ENCODE assay signal across 16 cellular contexts in genomic region chr13:27024062-27024461, GRCh38.
DNase-seq lines count a peak whose midpoint lies in the region; ATAC-seq, FAIRE-seq and TF ChIP-seq lines count a peak whose summit lies in the region.
"Had no signal": no experiment of that assay in that cellular context is flagged by ENCODE, and none has a peak within 500 bp of the region (broad histone marks: within the 10 kb centered on the region; RNA-seq: fewer than 3 reads in every experiment).

No MANE protein-coding gene starts in this region.

- no peak overlapping the region for H3K4me2 ChIP-seq in K562 (ENCODE audit: insufficient read depth, low read length)

- H3K79me2 ChIP-seq in K562 (ENCODE audit: control insufficient read depth, insufficient read depth, low read length): no peaks in the 10 kb centered on the region

- POLR2A ChIA-PET in K562 (lab: Yijun Ruan, JAX): interaction anchor here (0.5 kb wide), 1 partner anchor 16 kb away, joined by 3 read pairs; no protein-coding TSS in a partner anchor

- H3K9me3 ChIP-seq in K562 (replicated peaks; ENCODE audit: control insufficient read depth, insufficient read depth, low read depth, low read length): no peaks in the 10 kb centered on the region
- H3K9me3 ChIP-seq in heart left ventricle: no peaks in the 10 kb centered on the region

- no peak for TF ChIP-seq POLR2A in K562 (conservative IDR thresholded peaks at IDR 0.05)
- no peak for TF ChIP-seq POLR2A in heart left ventricle (IDR thresholded peaks at IDR 0.05)

- no peak for FAIRE-seq in K562 (lab: Jason Lieb, UNC)
- FAIRE-seq: G401.6 had no signal

- H3K27me3 ChIP-seq in K562 (ENCODE audit: control insufficient read depth in 2 of 2, insufficient read depth in 2 of 2, low read length in 2 of 2): peaks cover 2 to 12% of the 10 kb centered on the region in 2 experiments
- H3K27me3 ChIP-seq in heart left ventricle: peaks cover 0 to 12% (median 0%) of the 10 kb centered on the region in 9 donors

- TF ChIP-seq CTCF in K562 (IDR thresholded peaks at IDR 0.05 in 2 of 3, conservative IDR thresholded peaks at IDR 0.05 in 1 of 3; ENCODE audit: insufficient read depth in 2 of 3, low read depth in 1 of 3, low read length in 3 of 3) (no peak), heart left ventricle (IDR thresholded peaks at IDR 0.05) (no peak)

- no peak for TF ChIP-seq EP300 in K562 (IDR thresholded peaks at IDR 0.05; ENCODE audit: low read length)

- H3K9me1 ChIP-seq in K562 (ENCODE audit: control insufficient read depth, insufficient read depth, low read length): no peaks in the 10 kb centered on the region

- BruUV-seq in K562 (replicated peaks; lab: Mats Ljungman, UMichigan): no TSS peak

- H3K9ac ChIP-seq in K562 (ENCODE audit: insufficient read depth in 1 of 2, low read depth in 2 of 2, low read length in 2 of 2): no peak overlapping the region

- H3K4me3 ChIP-seq in K562: no peak overlapping the region
- no peak overlapping the region for H3K4me3 ChIP-seq in heart left ventricle

- intact Hi-C loops in K562 (cut with micrococcal nuclease): loop anchor here (10.0 kb wide), 1 partner anchor 101 kb away; no protein-coding TSS in a partner anchor
- intact Hi-C loops in left cardiac atrium (cut with DNase I): no loop called here
- intact Hi-C loops in heart left ventricle (cut with DNase I): no loop called here

- in situ Hi-C loops in K562 (cut with MboI): no loop called here

- H3K4me1 ChIP-seq in K562 (replicated peaks in 1 of 2; ENCODE audit: control insufficient read depth in 2 of 2, insufficient read depth in 2 of 2, low read length in 2 of 2) (peaks cover 7 to 13% of the 10 kb centered on the region in 2 experiments), heart left ventricle (peaks cover 0 to 5% (median 0%) of the 10 kb centered on the region in 12 donors)

- 26% methylated on average over 2 of the region's 2 CpGs for WGBS in K562 (ENCODE audit: insufficient coverage, low coverage, missing lambda C conversion rate)
- 79 to 88% (median 83%) methylated on average over 2 of the region's 2 CpGs for WGBS in heart left ventricle, 4 donors

- ATAC-seq in K562 (no peak), left cardiac atrium (no peak), heart left ventricle (no peak)

- H2AFZ ChIP-seq in K562 (ENCODE audit: low read depth, low read length): no peak overlapping the region

- no peaks in the 10 kb centered on the region for H4K20me1 ChIP-seq in K562 (replicated peaks; ENCODE audit: control insufficient read depth, insufficient read depth, low read length)

- no peak for TF ChIP-seq RAD21 in K562 (CRISPR knock-in tag; conservative IDR thresholded peaks at IDR 0.05 in 1 of 2, IDR thresholded peaks at IDR 0.05 in 1 of 2)

- peak; percentile 1 for DNase-seq in activated CD8-positive, alpha-beta memory T cell treated with anti-CD3 and anti-CD28 coated beads for 24 hours
- no peak for DNase-seq in activated CD8-positive, alpha-beta memory T cell treated with anti-CD3 and anti-CD28 coated beads, Interleukin-2, amount 50 U/mL, for 48 hours
- DNase-seq in K562 (ENCODE audit: extremely low read depth in 1 of 4, low spot score in 3 of 4) (no peak), mesenteric fat pad (ENCODE audit: low spot score) (peak; percentile 8), left cardiac atrium (no peak), T-helper 9 cell (no peak), heart left ventricle (no peak)
- DNase-seq: DMS 273 treated with DMSO at 0.1 percent for 48 hours, DND-41, GOT3, NCI-H1105, NCI-H2081 treated with DMSO at 0.1 percent for 48 hours, Right ventricle myocardium superior had no signal

- H3K36me3 ChIP-seq in K562 (ENCODE audit: control insufficient read depth, insufficient read depth, low read length) (no peaks in the 10 kb centered on the region), heart left ventricle (no peaks in the 10 kb centered on the region)

- H3K27ac ChIP-seq in K562 (ENCODE audit: extremely low read depth, low read depth, low read length): no peak overlapping the region
- peak overlapping the region; percentile 99 for H3K27ac ChIP-seq in temporal lobe (ENCODE audit: low read depth, low read length)
- H3K27ac ChIP-seq in heart left ventricle: peak overlapping the region in 1 of 12 donors; percentile 65
- H3K27ac ChIP-seq: 22Rv1 had no signal

- CTCF ChIA-PET in K562 (lab: Yijun Ruan, JAX; ENCODE audit: low intra/inter-chr PET ratio): no interaction called here

TF ChIP-seq in K562, 482 proteins besides CTCF, POLR2A, EP300 and RAD21:
- TF ChIP-seq KDM1A (IDR thresholded peaks at IDR 0.05) (peak in 1 of 2 experiments; percentile 12; a peak in 1 of 4 replicates), CBFA2T2 (conservative IDR thresholded peaks at IDR 0.05) (0 out of 2 replicates have a peak, but pooled peaks have one; percentile 6), ARID4B (CRISPR knock-in tag; IDR thresholded peaks at IDR 0.05) (no peak)

Comparison
In these comparisons a context has a peak if more than half of its experiments do, and no peak if none do; other contexts are left out.
1. DNase-seq: peak in activated CD8-positive, alpha-beta memory T cell treated with anti-CD3 and anti-CD28 coated beads for 24 hours (single experiment) and mesenteric fat pad (single experiment); none in activated CD8-positive, alpha-beta memory T cell treated with anti-CD3 and anti-CD28 coated beads, Interleukin-2, amount 50 U/mL, for 48 hours (single experiment), K562 (0 of 4), left cardiac atrium (single experiment), T-helper 9 cell (single experiment) and heart left ventricle (0 of 5).